ENCODE assay signal across 25 cellular contexts in genomic region chr22:24841261-24841660, GRCh38. TPM values are rescaled to one million over a fixed set of nuclear protein-coding genes. Genes with fewer than 3 reads are reported as not detected.
"Had no signal": no experiment of that assay in that cellular context is flagged by ENCODE, and none has a peak within 500 bp of the region (broad histone marks: within the 10 kb centered on the region; RNA-seq: fewer than 3 reads in every experiment).

No MANE protein-coding gene starts in this region.

- H3K9me3 Mint-ChIP-seq: activated naive CD8-positive, alpha-beta T cell treated with anti-CD3 and anti-CD28 coated beads for 36 hours; activated T-cell treated with anti-CD3 and anti-CD28 coated beads, Interleukin-2, amount 50 U/mL, for 4 hours; natural killer cell; stimulated activated effector memory CD8-positive, alpha-beta T cell treated with anti-CD3 and anti-CD28 coated beads, Interleukin-12 subunit alpha, Interleukin-12 subunit beta, amount 100 ng/mL, for 72 hours; stimulated activated naive CD8-positive, alpha-beta T cell treated with anti-CD3 and anti-CD28 coated beads, Interleukin-15, amount 100 ng/mL, for 72 hours; T-helper 1 cell treated with Interleukin-12 subunit alpha and Interleukin-12 subunit beta and Interleukin-4 antibody, amounts not matched to agents 30 μg/mL and 1 μg/mL, for 36 hours had no signal

- H3K4me3 Mint-ChIP-seq: activated naive CD8-positive, alpha-beta T cell treated with anti-CD3 and anti-CD28 coated beads for 36 hours; activated T-cell treated with anti-CD3 and anti-CD28 coated beads, Interleukin-2, amount 50 U/mL, for 4 hours; mesothelial cell of epicardium; natural killer cell; stimulated activated effector memory CD8-positive, alpha-beta T cell treated with anti-CD3 and anti-CD28 coated beads, Interleukin-12 subunit alpha, Interleukin-12 subunit beta, amount 100 ng/mL, for 72 hours; stimulated activated naive CD8-positive, alpha-beta T cell treated with anti-CD3 and anti-CD28 coated beads, Interleukin-15, amount 100 ng/mL, for 72 hours; T-helper 1 cell treated with Interleukin-12 subunit alpha and Interleukin-12 subunit beta and Interleukin-4 antibody, amounts not matched to agents 30 μg/mL and 1 μg/mL, for 36 hours had no signal

- H3K27me3 Mint-ChIP-seq: activated naive CD8-positive, alpha-beta T cell treated with anti-CD3 and anti-CD28 coated beads for 36 hours had no signal

- DNase-seq: activated CD4-positive, alpha-beta T cell treated with anti-CD3 and anti-CD28 coated beads for 4 hours; activated CD4-positive, alpha-beta T cell treated with anti-CD3 and anti-CD28 coated beads, Interleukin-2, amount 50 U/mL, for 48 hours; activated CD4-positive, CD25-positive, alpha-beta regulatory T cell; activated CD8-positive, alpha-beta memory T cell treated with anti-CD3 and anti-CD28 coated beads, Interleukin-2, amount 50 U/mL, for 48 hours; activated naive CD4-positive, alpha-beta T cell treated with Interleukin-2 at 50 U/mL for 16 hours; activated naive CD8-positive, alpha-beta T cell treated with anti-CD3 and anti-CD28 coated beads for 36 hours; activated T-cell treated with anti-CD3 and anti-CD28 coated beads, Interleukin-2, amount 50 U/mL, for 4 hours; amniotic stem cell; cerebellar nuclear complex; foreskin fibroblast; kidney; mammary epithelial cell; natural killer cell; right cardiac atrium; stimulated activated CD4-positive, alpha-beta T cell treated with anti-CD3 and anti-CD28 coated beads, Interleukin-12 subunit alpha, Interleukin-12 subunit beta, amount 100 ng/mL, for 4 hours; stimulated activated naive CD8-positive, alpha-beta T cell treated with anti-CD3 and anti-CD28 coated beads, Interleukin-15, amount 100 ng/mL, for 72 hours; T1000 had no signal

- H3K4me1 Mint-ChIP-seq: activated naive CD8-positive, alpha-beta T cell treated with anti-CD3 and anti-CD28 coated beads for 36 hours; mesothelial cell of epicardium had no signal

- H3K9me3 ChIP-seq: suprapubic skin had no signal

- H3K4me3 ChIP-seq: suprapubic skin, tibial nerve had no signal

- ATAC-seq: activated T-cell treated with anti-CD3 and anti-CD28 coated beads, Interleukin-2, amount 50 U/mL, for 4 hours; left lobe of liver; natural killer cell; right cardiac atrium; stimulated activated effector memory CD8-positive, alpha-beta T cell treated with anti-CD3 and anti-CD28 coated beads, Interleukin-12 subunit alpha, Interleukin-12 subunit beta, amount 100 ng/mL, for 72 hours; stimulated activated naive CD8-positive, alpha-beta T cell treated with anti-CD3 and anti-CD28 coated beads, Interleukin-15, amount 100 ng/mL, for 72 hours had no signal

- H3K36me3 ChIP-seq: suprapubic skin, tibial nerve had no signal

- H3K4me1 ChIP-seq: suprapubic skin, tibial nerve had no signal

- H3K27ac ChIP-seq: epithelial cell of prostate, suprapubic skin, tibial nerve had no signal

- H3K27ac Mint-ChIP-seq: activated naive CD8-positive, alpha-beta T cell treated with anti-CD3 and anti-CD28 coated beads for 36 hours; mesothelial cell of epicardium; natural killer cell; stimulated activated effector memory CD8-positive, alpha-beta T cell treated with anti-CD3 and anti-CD28 coated beads, Interleukin-12 subunit alpha, Interleukin-12 subunit beta, amount 100 ng/mL, for 72 hours; stimulated activated naive CD8-positive, alpha-beta T cell treated with anti-CD3 and anti-CD28 coated beads, Interleukin-15, amount 100 ng/mL, for 72 hours; T-helper 1 cell treated with Interleukin-12 subunit alpha and Interleukin-12 subunit beta and Interleukin-4 antibody, amounts not matched to agents 30 μg/mL and 1 μg/mL, for 36 hours had no signal

- H3K27me3 ChIP-seq: suprapubic skin, tibial nerve had no signal

- H3K36me3 Mint-ChIP-seq: activated naive CD8-positive, alpha-beta T cell treated with anti-CD3 and anti-CD28 coated beads for 36 hours; mesothelial cell of epicardium; natural killer cell; stimulated activated effector memory CD8-positive, alpha-beta T cell treated with anti-CD3 and anti-CD28 coated beads, Interleukin-12 subunit alpha, Interleukin-12 subunit beta, amount 100 ng/mL, for 72 hours had no signal

RNA-seq across cellular contexts. Expression of gene SGSM1, which starts 35.2 kb away (rescaled TPM):
- total RNA-seq: mammary epithelial cell, osteocyte had no signal
